ENCODE assay signal across 26 cellular contexts in the genomic region with DNA sequence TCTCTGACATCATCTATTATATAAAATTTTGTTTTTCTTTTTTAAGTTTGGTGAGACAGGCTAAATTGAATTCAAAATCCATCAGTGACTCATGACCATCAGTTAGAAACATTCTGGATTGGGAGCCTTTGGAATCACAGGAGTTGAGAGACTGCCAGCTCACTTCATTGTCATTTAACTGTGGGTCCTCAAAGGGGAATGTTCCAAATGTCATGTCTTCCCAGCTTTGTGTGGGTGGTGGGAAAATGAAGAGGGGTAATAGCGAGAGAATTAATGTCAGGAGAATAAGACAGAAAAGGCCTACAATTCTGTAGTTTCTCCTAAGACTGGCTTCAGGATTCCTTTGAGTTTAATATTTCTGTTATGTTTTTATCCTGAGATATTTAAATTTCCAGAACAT.
"Had no signal": no experiment of that assay in that cellular context is flagged by ENCODE, and none has a peak within 500 bp of the region (broad histone marks: within the 10 kb centered on the region; RNA-seq: fewer than 3 reads in every experiment).

No MANE protein-coding gene starts in this region.

- H3K9me3 ChIP-seq: neutrophil, pancreas, prostate gland, right lobe of liver, sigmoid colon, suprapubic skin, testis, tibial artery, transverse colon, vagina had no signal

- H3K4me1 ChIP-seq: pancreas, prostate gland, right lobe of liver, sigmoid colon, suprapubic skin, testis, tibial artery, transverse colon, vagina had no signal

- H3K36me3 ChIP-seq: neutrophil, pancreas, prostate gland, right lobe of liver, sigmoid colon, suprapubic skin, tibial artery, transverse colon, vagina had no signal

- H3K27ac ChIP-seq: neutrophil, pancreas, prostate gland, right lobe of liver, sigmoid colon, skin epidermis, suprapubic skin, testis, tibial artery, transverse colon, vagina had no signal

- DNase-seq: naive B cell; naive thymus-derived CD8-positive, alpha-beta T cell; nephron progenitor cell; pancreas; right cardiac atrium; right lobe of liver; sigmoid colon; stimulated activated CD4-positive, alpha-beta T cell treated with anti-CD3 and anti-CD28 coated beads, Interleukin-1b, Interleukin-23, amount 100 ng/mL, for 48 hours; stimulated activated CD4-positive, alpha-beta T cell treated with anti-CD3 and anti-CD28 coated beads, Interleukin-4, amount 100 ng/mL, for 1 hour; stimulated activated CD4-positive, alpha-beta T cell treated with anti-CD3 and anti-CD28 coated beads, Interleukin-4, amount 100 ng/mL, for 4 hours; stimulated activated CD8-positive, alpha-beta memory T cell treated with anti-CD3 and anti-CD28 coated beads, Interleukin-4, amount 100 ng/mL, for 48 hours; stimulated activated naive CD4-positive, alpha-beta T cell; stimulated activated naive CD8-positive, alpha-beta T cell treated with anti-CD3 and anti-CD28 coated beads, Interleukin-15, amount 100 ng/mL, for 72 hours; stimulated activated naive CD8-positive, alpha-beta T cell treated with anti-CD3 and anti-CD28 coated beads, Interleukin-15, Interleukin-2, amounts not matched to agents 100 U/mL and 50 U/mL, for 24 hours; substantia nigra; testis; tibial artery; transverse colon had no signal

- FAIRE-seq: pancreas, urothelium cell line had no signal

- H3K4me3 ChIP-seq: pancreas, prostate gland, right lobe of liver, sigmoid colon, skin epidermis, suprapubic skin, testis, tibial artery, transverse colon, vagina had no signal

- H3K27me3 ChIP-seq: neutrophil, pancreas, right lobe of liver, sigmoid colon, suprapubic skin, testis, tibial artery, transverse colon, vagina had no signal

- ATAC-seq: naive thymus-derived CD8-positive, alpha-beta T cell; natural killer cell treated with Interleukin-12 subunit alpha and Interleukin-12 subunit beta and Interleukin-15 and Interleukin-18, amount 100 ng/mL, for 72 hours; pancreas; right cardiac atrium; right lobe of liver; stimulated activated memory B cell treated with anti-CD40 and anti-IgM and Interleukin-4, amounts not matched to agents 10 μg/mL and 1 μg/mL and 100 μg/mL, for 72 hours; stimulated activated naive CD8-positive, alpha-beta T cell treated with anti-CD3 and anti-CD28 coated beads, Interleukin-15, amount 100 ng/mL, for 72 hours; stimulated activated naive CD8-positive, alpha-beta T cell treated with anti-CD3 and anti-CD28 coated beads, Interleukin-15, Interleukin-2, amounts not matched to agents 100 U/mL and 50 U/mL, for 24 hours had no signal
